27 cellular contexts compared by ENCODE assay signal in genomic region chr2:88521445-88522070, GRCh38.
DNase-seq lines count a peak whose midpoint lies in the region; TF ChIP-seq lines count a peak whose summit lies in the region.
"Had no signal": no experiment of that assay in that cellular context is flagged by ENCODE, and none has a peak within 500 bp of the region (broad histone marks: within the 10 kb centered on the region; RNA-seq: fewer than 3 reads in every experiment).

No MANE protein-coding gene starts in this region.

- DNase-seq in A172 (ENCODE audit: low spot score) (peak; percentile 16), HS-5 (ENCODE audit: low read depth) (peak; percentile 16), astrocyte of the hippocampus (ENCODE audit: low read depth, low spot score) (peak; percentile 5), fibroblast of the aortic adventitia (ENCODE audit: low read depth) (peak; percentile 18), UCSD-AML1 (lab: John Stamatoyannopoulos, UW; ENCODE audit: unreplicated experiment) (no peak), NCI-H1417 (lab: John Stamatoyannopoulos, UW) (no peak), globus pallidus (ENCODE audit: low spot score) (no peak)
- no peak for DNase-seq in activated CD4-positive, CD25-positive, alpha-beta regulatory T cell (lab: John Stamatoyannopoulos, UW)
- DNase-seq: activated CD8-positive, alpha-beta T cell treated with anti-CD3 and anti-CD28 coated beads, Interleukin-2, amount 10 ng/mL, durations not matched to agents 7 days and 5 days; activated gamma-delta T cell; DND-41; immature natural killer cell; left lung; MM.1S; naive thymus-derived CD4-positive, alpha-beta T cell; NCI-H1436; NCI-H2107; NCI-H446 treated with DMSO at 0.1 percent for 48 hours; occipital lobe; retina; Right ventricle myocardium superior; stimulated activated CD4-positive, alpha-beta T cell treated with anti-CD3 and anti-CD28 coated beads, Interleukin-12 subunit alpha, Interleukin-12 subunit beta, amount 100 ng/mL, for 4 hours; stimulated activated CD4-positive, alpha-beta T cell treated with anti-CD3 and anti-CD28 coated beads, Interleukin-4, amount 100 ng/mL, for 4 hours; stimulated activated naive CD4-positive, alpha-beta T cell; uterus had no signal

- no peak overlapping the region for H3K4me3 ChIP-seq in fibroblast of the aortic adventitia (ENCODE audit: low read depth, low read length)
- H3K4me3 ChIP-seq: A549, hepatocyte, left lung, uterus had no signal

- no peak for TF ChIP-seq CTCF in fibroblast of the aortic adventitia (IDR thresholded peaks at IDR 0.05; ENCODE audit: insufficient read depth, low read length)

Comparison
In these comparisons a context has a peak if more than half of its experiments do, and no peak if none do; other contexts are left out.
1. DNase-seq: peak in A172 (single experiment), HS-5 (single experiment), astrocyte of the hippocampus (single experiment) and fibroblast of the aortic adventitia (single experiment); none in activated CD4-positive, CD25-positive, alpha-beta regulatory T cell (0 of 4), UCSD-AML1 (single experiment), NCI-H1417 (0 of 3) and globus pallidus (single experiment).